Comparison of ENCODE assay signal across 8 cellular contexts in the genomic region with DNA sequence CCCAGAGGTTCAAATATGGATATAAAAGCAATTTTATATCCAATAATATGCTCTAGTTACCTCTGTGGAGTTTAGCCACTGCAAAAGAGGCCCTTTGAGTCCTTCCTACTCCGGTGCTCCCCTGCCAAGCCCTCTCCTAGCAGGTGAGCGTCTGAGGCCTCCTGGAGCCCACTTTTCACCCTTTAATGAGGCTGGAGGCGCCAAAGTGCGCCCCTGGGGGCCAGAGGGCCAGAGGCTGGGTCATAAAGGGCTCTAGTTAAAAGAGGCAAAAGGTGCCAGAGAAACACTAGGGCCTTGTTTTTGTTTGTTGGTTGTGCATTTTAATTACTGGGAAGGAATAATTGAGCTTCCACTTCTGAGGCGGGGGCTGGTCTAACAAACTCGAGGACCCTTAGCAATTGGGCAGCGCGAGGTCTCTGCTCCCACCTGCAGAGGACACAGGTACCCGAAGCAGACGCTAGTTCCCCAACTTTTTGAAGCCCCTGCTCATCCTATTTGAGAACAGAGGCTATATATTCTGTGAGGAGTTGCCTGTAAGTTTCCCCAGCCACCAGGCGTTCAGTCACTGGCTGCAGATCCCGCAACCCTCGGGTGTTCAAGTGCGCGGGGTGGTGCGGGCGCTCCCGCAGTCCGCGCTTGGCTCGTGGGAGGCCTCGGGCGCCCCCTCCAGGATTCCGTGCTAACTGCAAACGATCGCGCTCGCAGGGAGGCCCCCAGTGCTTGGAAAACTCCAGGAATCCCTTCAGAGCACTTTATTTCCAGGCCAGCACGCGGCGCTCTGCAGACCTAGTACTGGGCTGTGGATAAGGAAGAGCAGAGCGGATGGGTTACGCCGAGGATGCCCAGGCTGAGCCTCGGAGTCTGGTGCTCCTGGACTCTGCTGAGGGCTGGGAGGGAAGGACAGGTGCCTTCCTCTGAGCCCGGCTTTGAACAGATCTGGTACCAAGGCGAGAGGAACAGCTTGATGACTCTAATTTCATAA. TPM values are rescaled to one million over a fixed set of nuclear protein-coding genes. Genes with fewer than 3 reads are reported as not detected.
A peak's percentile ranks its signal among the peaks of the same experiment; 100 is the strongest.
DNase-seq lines count a peak whose midpoint lies in the region; ATAC-seq and TF ChIP-seq lines count a peak whose summit lies in the region.

No MANE protein-coding gene starts in this region.

- intact Hi-C loops in ascending aorta (cut with DNase I) = loop anchor here (2.0 kb wide), 1 partner anchor 76 kb away; the partner anchor contains the start of gene GEN1

- H3K27me3 ChIP-seq in ascending aorta = no peaks in the 10 kb centered on the region

- no peak overlapping the region for H3K27ac ChIP-seq in ascending aorta

- H3K36me3 ChIP-seq in ascending aorta = no peaks in the 10 kb centered on the region

- H3K4me3 ChIP-seq in ascending aorta = peak overlapping the region in 1 of 2 donors; percentile 47
- peak overlapping the region; percentile 21 for H3K4me3 ChIP-seq in retinal pigment epithelial cell (ENCODE audit: low read length)

- peaks cover 0 to 3% of the 10 kb centered on the region in 2 donors for H3K4me1 ChIP-seq in ascending aorta

- DNase-seq in DMS 273 (lab: John Stamatoyannopoulos, UW; ENCODE audit: unreplicated experiment) (peak; percentile 96), NOMO-1 treated with dmso at 0.1 percent for 144 hours (lab: John Stamatoyannopoulos, UW; ENCODE audit: unreplicated experiment) (peak; percentile 28), ascending aorta (ENCODE audit: low spot score in 2 of 2) (peak in 1 of 2 donors; percentile 79), hepatic stellate cell (ENCODE audit: low spot score) (peak; percentile 85), retinal pigment epithelial cell (ENCODE audit: low read depth) (no peak), cortex of kidney (lab: John Stamatoyannopoulos, UW) (no peak)

- ATAC-seq in GM19397 (IDR thresholded peaks at IDR 0.05; ENCODE audit: unreplicated experiment) (peak; percentile 90), HG03432 (IDR thresholded peaks at IDR 0.05; ENCODE audit: unreplicated experiment) (peak; percentile 97)

- TF ChIP-seq CTCF in ascending aorta (IDR thresholded peaks at IDR 0.05) = peak; percentile 74 to 96 (median 80)
- TF ChIP-seq CTCF in retinal pigment epithelial cell (conservative IDR thresholded peaks at IDR 0.05; ENCODE audit: low read depth, low read length) = peak; percentile 90

- H3K9me3 ChIP-seq in ascending aorta = no peaks in the 10 kb centered on the region

RNA-seq across cellular contexts. Expression of gene MSGN1, which starts 14.1 kb away (rescaled TPM):
- total RNA-seq in ascending aorta = not detected

RNA-seq across cellular contexts. Expression of gene KCNS3, which starts 48.1 kb away (rescaled TPM):
- 6.7 TPM for total RNA-seq in ascending aorta

Comparison
In these comparisons a context has a peak if more than half of its experiments do, and no peak if none do; other contexts are left out.
1. DNase-seq: peak in DMS 273 (single experiment), NOMO-1 treated with dmso at 0.1 percent for 144 hours (single experiment) and hepatic stellate cell (single experiment); none in retinal pigment epithelial cell (single experiment) and cortex of kidney (single experiment).